ENCODE assay signal across 8 cellular contexts in the genomic region with DNA sequence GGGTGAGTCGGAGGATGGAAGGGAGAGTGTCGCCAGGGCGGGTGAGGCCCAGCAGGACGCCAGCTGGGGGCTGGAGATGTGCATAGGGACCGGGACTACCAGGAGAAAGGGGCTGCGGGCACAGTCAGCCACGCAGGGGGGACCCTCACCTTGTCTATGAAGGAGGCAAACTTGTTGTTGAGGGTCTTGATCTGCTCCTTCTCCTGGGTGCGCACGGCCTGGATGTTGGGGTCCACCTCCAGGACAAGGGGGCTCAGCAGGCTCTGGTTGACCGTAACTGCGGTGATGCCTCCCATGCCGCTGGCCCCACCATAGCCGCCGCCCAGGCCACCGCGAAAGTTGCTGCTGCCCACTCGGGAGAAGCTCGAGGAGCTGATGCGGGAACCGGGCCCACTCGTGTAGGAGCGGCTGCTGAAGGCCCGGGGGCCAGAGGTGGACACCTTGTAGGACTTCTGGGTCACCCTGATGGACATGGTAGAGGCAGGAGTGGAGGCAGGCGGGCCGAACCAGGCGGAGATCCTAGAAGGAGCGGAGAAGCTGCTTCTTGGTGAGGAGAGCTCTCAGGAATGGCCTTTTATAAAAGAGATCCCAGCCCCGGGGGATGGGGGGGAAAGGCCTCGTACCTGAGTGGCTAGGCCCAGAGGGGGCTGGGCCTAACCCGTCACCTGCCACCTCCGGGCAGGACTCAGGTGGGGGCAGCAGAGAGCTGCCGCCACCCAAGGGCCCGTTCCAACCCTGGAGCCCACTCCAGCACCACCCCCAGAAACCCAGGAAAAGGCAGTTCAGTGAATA. TPM values are rescaled to one million over a fixed set of nuclear protein-coding genes. Genes with fewer than 3 reads are reported as not detected.
A peak's percentile ranks its signal among the peaks of the same experiment; 100 is the strongest.
DNase-seq lines count a peak whose midpoint lies in the region; ATAC-seq and TF ChIP-seq lines count a peak whose summit lies in the region.
"Not testable (repeated sequence)": the region's sequence is repeated elsewhere in the genome, so short reads cannot be mapped to it uniquely, and the experiment has no call there.

KRT8 (minus strand) TSS at position 568 of the 792 bp plus-strand sequence; CDS start at position 473, 95 bp downstream.

- not testable (repeated sequence) for DNase-seq in GM06990 (ENCODE audit: extremely low read depth, insufficient read length); adipocyte (ENCODE audit: low read depth)
- peak; percentile 88 for DNase-seq in NCI-H1436 treated with DMSO at 0.1 percent for 48 hours (lab: John Stamatoyannopoulos, UW)
- DNase-seq in RWPE2 (ENCODE audit: low spot score) = peak; percentile 93
- peak; percentile 56 for DNase-seq in epithelial cell of proximal tubule (ENCODE audit: low read depth)
- peak; percentile 99 for DNase-seq in kidney tubule cell (ENCODE audit: low spot score)
- DNase-seq in uterus = peak in 1 of 2 donors; percentile 58

- H3K4me1 ChIP-seq in RWPE2 (ENCODE audit: insufficient read depth, poor library complexity, severe bottlenecking) = peaks cover 39% of the 10 kb centered on the region
- H3K4me1 ChIP-seq in adipocyte (ENCODE audit: control insufficient read depth, insufficient read depth, low read length) = peaks cover 11% of the 10 kb centered on the region
- H3K4me1 ChIP-seq in parathyroid adenoma = peaks cover 28% of the 10 kb centered on the region
- H3K4me1 ChIP-seq in uterus = not testable (repeated sequence)

- peak within 1 kb of the TSS; percentile 90 for H2AFZ ChIP-seq in parathyroid adenoma

- H3K9ac ChIP-seq in adipocyte (ENCODE audit: low read length) (peak within 1 kb of the TSS; percentile 34), parathyroid adenoma (peak within 1 kb of the TSS; percentile 96)

- H3K27ac ChIP-seq in RWPE2 (ENCODE audit: poor library complexity, severe bottlenecking) (peak within 1 kb of the TSS; percentile 98), parathyroid adenoma (peak within 1 kb of the TSS; percentile 96), uterus (peak within 1 kb of the TSS; percentile 69 to 83)

- intact Hi-C loops in uterus (cut with DNase I; ENCODE audit: low total_unique reads) = not testable (repeated sequence)

- peak; percentile 12 for TF ChIP-seq CTCF in GM06990 (IDR thresholded peaks at IDR 0.05; ENCODE audit: insufficient read depth, low read length, poor library complexity, severe bottlenecking)
- peak; percentile 96 for TF ChIP-seq CTCF in RWPE2 (IDR thresholded peaks at IDR 0.05; ENCODE audit: poor library complexity, severe bottlenecking)
- TF ChIP-seq CTCF in epithelial cell of proximal tubule (conservative IDR thresholded peaks at IDR 0.05; ENCODE audit: low read depth, low read length) = peak; percentile 78
- peak; percentile 90 for TF ChIP-seq CTCF in parathyroid adenoma (IDR thresholded peaks at IDR 0.05)
- not testable (repeated sequence) for TF ChIP-seq CTCF in uterus (IDR thresholded peaks at IDR 0.05)

- not testable (repeated sequence) for H3K79me2 ChIP-seq in parathyroid adenoma

- peak; percentile 68 for ATAC-seq in RWPE2 (ENCODE audit: low read depth)

- not testable (repeated sequence) for H3K4me3 ChIP-seq in GM06990 (replicated peaks; ENCODE audit: low read depth, low read length); adipocyte (ENCODE audit: low read length)
- H3K4me3 ChIP-seq in RWPE2 (ENCODE audit: severe bottlenecking) = peak within 1 kb of the TSS; percentile 64
- H3K4me3 ChIP-seq in epithelial cell of proximal tubule (ENCODE audit: low read depth, low read length) = peak within 1 kb of the TSS; percentile 99
- H3K4me3 ChIP-seq in parathyroid adenoma (ENCODE audit: low read depth, low read length) = peak within 1 kb of the TSS; percentile 78
- H3K4me3 ChIP-seq in uterus = peak within 1 kb of the TSS in 1 of 2 donors; percentile 48

- H3K36me3 ChIP-seq in GM06990 (ENCODE audit: control insufficient read depth, insufficient read depth, low read length); adipocyte (ENCODE audit: control insufficient read depth, insufficient read depth, low read length, severe bottlenecking); parathyroid adenoma (ENCODE audit: control insufficient read depth, insufficient read depth, low read length); uterus: not testable (repeated sequence)
- H3K36me3 ChIP-seq in RWPE2 (ENCODE audit: low read depth) = peaks cover 38% of the 10 kb centered on the region

- not testable (repeated sequence) for H3K27me3 ChIP-seq in GM06990 (replicated peaks; ENCODE audit: control insufficient read depth, insufficient read depth, low read length); RWPE2 (ENCODE audit: insufficient read depth, poor library complexity, severe bottlenecking); adipocyte (replicated peaks; ENCODE audit: control insufficient read depth, insufficient read depth, low read length); parathyroid adenoma (ENCODE audit: control insufficient read depth, insufficient read depth, low read length); uterus

- peak in 1 of 2 donors; percentile 55 for TF ChIP-seq POLR2A in uterus (IDR thresholded peaks at IDR 0.05)

- not testable (repeated sequence) for H3K9me3 ChIP-seq in RWPE2 (ENCODE audit: severe bottlenecking); adipocyte (ENCODE audit: control insufficient read depth, low read length); parathyroid adenoma (ENCODE audit: control insufficient read depth, low read length); uterus

- H3K4me2 ChIP-seq in parathyroid adenoma (ENCODE audit: low read length) = peak within 1 kb of the TSS; percentile 70

RNA-seq across cellular contexts. Expression of gene KRT8, which starts in this region (rescaled TPM):
- total RNA-seq in epithelial cell of proximal tubule = 1,207 and 1,417 TPM in 2 replicates
- total RNA-seq in uterus = 10 to 100 TPM in 3 of 4 donors, 1 to 10 TPM in 1; 9.1 to 46.2 (median 36.5) TPM

Comparison
In these comparisons a context has a peak if more than half of its experiments do, and no peak if none do; other contexts are left out.
1. RNA of gene KRT8 (total RNA-seq): 1,207 to 1,417 TPM in epithelial cell of proximal tubule; 9.1 to 46.2 TPM in uterus; every median in the first group is over 10 times any median in the second.
2. Peak in every context shown above with its lines, with median percentiles within 50 percentile points of each other: H3K27ac ChIP-seq.